ENCODE assay signal across 8 cellular contexts in the genomic region with DNA sequence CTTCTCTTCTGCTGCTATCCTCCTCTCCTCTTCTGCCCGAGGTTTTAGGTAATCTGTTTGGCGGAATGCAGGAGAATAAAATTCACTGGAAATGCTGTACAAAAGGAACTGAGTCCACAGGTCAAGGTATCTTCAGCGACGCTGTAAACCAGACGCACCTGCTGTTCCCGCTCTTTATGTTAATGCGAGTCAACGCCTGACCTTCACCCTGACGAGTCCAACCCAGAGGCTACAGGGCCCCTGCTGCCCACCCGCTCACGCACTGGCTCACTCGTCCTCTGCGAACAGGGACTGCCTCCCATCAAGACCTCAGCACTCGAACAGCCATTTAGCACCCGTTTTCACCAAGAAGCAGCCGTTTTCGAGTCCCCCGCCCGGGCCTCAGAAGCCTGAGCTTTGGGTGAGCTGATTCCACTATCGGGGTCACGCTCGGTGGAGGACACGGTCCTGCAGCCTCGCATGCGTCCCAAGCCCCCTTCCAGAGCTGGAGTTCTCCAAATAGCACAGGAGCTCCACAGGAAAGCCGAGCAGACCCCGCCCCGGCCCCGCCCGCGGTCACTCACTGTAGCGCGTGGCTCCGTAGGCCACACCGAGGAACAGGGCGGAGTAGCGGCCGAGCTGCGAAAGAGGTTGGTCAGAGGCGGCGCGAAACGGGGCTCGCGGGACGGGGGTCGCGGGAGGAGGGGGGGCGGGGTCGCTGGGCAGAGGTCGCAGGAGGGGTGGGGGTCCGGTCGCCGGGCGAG. TPM values are rescaled to one million over a fixed set of nuclear protein-coding genes. Genes with fewer than 3 reads are reported as not detected.
A peak's percentile ranks its signal among the peaks of the same experiment; 100 is the strongest.
DNase-seq lines count a peak whose midpoint lies in the region; ATAC-seq and TF ChIP-seq lines count a peak whose summit lies in the region.

No MANE protein-coding gene starts in this region.

- no peak for TF ChIP-seq POLR2A in adrenal gland (IDR thresholded peaks at IDR 0.05)

- intact Hi-C loops in adrenal gland (cut with DNase I): no loop called here

- no peak for TF ChIP-seq CTCF in adrenal gland (IDR thresholded peaks at IDR 0.05)

- H3K27me3 Mint-ChIP-seq in stimulated activated memory B cell treated with anti-CD40 and anti-IgM and Interleukin-4, amounts not matched to agents 10 μg/mL and 1 μg/mL and 100 μg/mL, for 72 hours: no peaks in the 10 kb centered on the region

- peaks cover 0 to 24% of the 10 kb centered on the region in 2 donors for H3K36me3 ChIP-seq in adrenal gland (replicated peaks in 1 of 2)

- peak; percentile 27 for DNase-seq in ACHN
- DNase-seq in HEK293T (ENCODE audit: extremely low spot score): peak; percentile 51
- peak in 6 of 7 donors; percentile 63 to 74 (median 66) for DNase-seq in adrenal gland
- no peak for DNase-seq in DMS79 (lab: John Stamatoyannopoulos, UW)

- peak overlapping the region in 4 of 5 donors; percentile 94 to 97 (median 96) for H3K27ac ChIP-seq in adrenal gland

- peaks cover 27% of the 10 kb centered on the region for H3K36me3 Mint-ChIP-seq in stimulated activated memory B cell treated with anti-CD40 and anti-IgM and Interleukin-4, amounts not matched to agents 10 μg/mL and 1 μg/mL and 100 μg/mL, for 72 hours

- in situ Hi-C loops in ACHN (cut with HindIII; ENCODE audit: low pct_ligation_motif_present, low pct_unique_long_range_greater_than_20kb, low sequenced_read_pairs): no loop called here

- H3K27ac Mint-ChIP-seq in stimulated activated memory B cell treated with anti-CD40 and anti-IgM and Interleukin-4, amounts not matched to agents 10 μg/mL and 1 μg/mL and 100 μg/mL, for 72 hours: peak overlapping the region; percentile 90

- H3K4me3 ChIP-seq in adrenal gland (peak overlapping the region in 2 of 4 donors; percentile 83 to 95), iPS-11a (ENCODE audit: low read depth, low read length) (peak overlapping the region; percentile 81)

- peaks cover 46% of the 10 kb centered on the region for H3K4me1 Mint-ChIP-seq in stimulated activated memory B cell treated with anti-CD40 and anti-IgM and Interleukin-4, amounts not matched to agents 10 μg/mL and 1 μg/mL and 100 μg/mL, for 72 hours

- no peak for ATAC-seq in stimulated activated memory B cell treated with anti-CD40 and anti-IgM and Interleukin-4, amounts not matched to agents 10 μg/mL and 1 μg/mL and 100 μg/mL, for 72 hours
- ATAC-seq in GM19463 (IDR thresholded peaks at IDR 0.05; ENCODE audit: unreplicated experiment) (no peak), GM21529 (IDR thresholded peaks at IDR 0.05; ENCODE audit: unreplicated experiment) (no peak)

- POLR2A ChIA-PET in HEK293T (lab: Yijun Ruan, JAX): interaction anchor here (0.8 to 2.0 kb wide), 6 partner anchors 11 to 270 kb away, joined by 3 to 7 read pairs (median 3); no protein-coding TSS in a partner anchor

- H3K4me1 ChIP-seq in adrenal gland (replicated peaks in 1 of 2): peaks cover 17 to 25% of the 10 kb centered on the region in 2 donors

- CTCF ChIA-PET in HEK293T (lab: Yijun Ruan, JAX): interaction anchor here (0.6 to 1.0 kb wide), 2 partner anchors 10 to 69 kb away, joined by 3 to 4 read pairs; no protein-coding TSS in a partner anchor

- 5 to 25% (median 13%) methylated on average over 16 to 55 of the region's 55 CpGs for WGBS in adrenal gland, 4 donors

- no peaks in the 10 kb centered on the region for H3K9me3 ChIP-seq in adrenal gland (replicated peaks in 1 of 3)

- no peaks in the 10 kb centered on the region for H3K27me3 ChIP-seq in adrenal gland

- peak overlapping the region; percentile 89 for H3K4me3 Mint-ChIP-seq in stimulated activated memory B cell treated with anti-CD40 and anti-IgM and Interleukin-4, amounts not matched to agents 10 μg/mL and 1 μg/mL and 100 μg/mL, for 72 hours

- H3K9me3 Mint-ChIP-seq in stimulated activated memory B cell treated with anti-CD40 and anti-IgM and Interleukin-4, amounts not matched to agents 10 μg/mL and 1 μg/mL and 100 μg/mL, for 72 hours: no peaks in the 10 kb centered on the region

TF ChIP-seq in HEK293T, 16 proteins besides CTCF, POLR2A, EP300 and RAD21:
- TF ChIP-seq L3MBTL2 (conservative IDR thresholded peaks at IDR 0.05) (peak; percentile 68), LEF1 (IDR thresholded peaks at IDR 0.05; ENCODE audit: borderline replicate concordance) (no peak), ZNF384 (IDR thresholded peaks at IDR 0.05) (no peak)
TF ChIP-seq in HEK293T: peak in this region for 1.

RNA-seq across cellular contexts. Expression of gene ATP5ME, which starts 0.6 kb away (rescaled TPM):
- 100 to 1,000 TPM in 6 of 8 donors, 10 to 100 TPM in 2; 43.4 to 375 (median 296) TPM for total RNA-seq in adrenal gland
- polyA plus RNA-seq in adrenal gland: 1,000 to 10,000 TPM in 1 of 3 donors, 100 to 1,000 TPM in 2; 501 to 1,353 (median 885) TPM

RNA-seq across cellular contexts. Expression of gene MYL5, which starts 0.8 kb away (rescaled TPM):
- 10 to 100 TPM in 7 of 8 donors, 1 to 10 TPM in 1; 5.9 to 31.7 (median 18.7) TPM for total RNA-seq in adrenal gland
- 10 to 100 TPM; 13.3 to 77.6 (median 64.4) TPM for polyA plus RNA-seq in adrenal gland

RNA-seq across cellular contexts. Expression of gene SLC49A3, which starts 15.4 kb away (rescaled TPM):
- 10 to 100 TPM in 3 of 8 donors, 1 to 10 TPM in 5; 2.4 to 15.0 (median 7.3) TPM for total RNA-seq in adrenal gland
- polyA plus RNA-seq in adrenal gland: 10 to 100 TPM in 2 of 3 donors, 1 to 10 TPM in 1; 1.4 to 24.5 (median 11.1) TPM

RNA-seq across cellular contexts. Expression of gene PCGF3, which starts 32.1 kb away (rescaled TPM):
- total RNA-seq in adrenal gland: 100 to 1,000 TPM in 2 of 8 donors, 10 to 100 TPM in 6; 49.4 to 145 (median 70.7) TPM
- 100 to 1,000 TPM in 1 of 3 donors, 10 to 100 TPM in 2; 26.4 to 178 (median 99.2) TPM for polyA plus RNA-seq in adrenal gland

RNA-seq across cellular contexts. Expression of gene PDE6B, which starts 48.1 kb away (rescaled TPM):
- 1 to 10 TPM in 5 of 8 donors, under 1 TPM in 1, not detected in 2; 0.86 to 5.0 (median 2.2) TPM for total RNA-seq in adrenal gland
- 1 to 10 TPM in 1 of 3 donors, under 1 TPM in 2; 0.68 to 1.8 (median 0.71) TPM for polyA plus RNA-seq in adrenal gland
